In genomic region chr17:63621684-63622570, GRCh38 we compare ENCODE assay signal across 8 cellular contexts. TPM values are rescaled to one million over a fixed set of nuclear protein-coding genes. Genes with fewer than 3 reads are reported as not detected.
DNase-seq lines count a peak whose midpoint lies in the region; ATAC-seq and TF ChIP-seq lines count a peak whose summit lies in the region.

Gene MAP3K3 (plus strand): TSS chr17:63622417. CDS start chr17:63622760, 343 bp downstream.

- H3K4me1 ChIP-seq in lower lobe of right lung, result peaks cover 42% of the 10 kb centered on the region

- no peaks in the 10 kb centered on the region for H3K27me3 ChIP-seq in lower lobe of right lung (ENCODE audit: low read depth)

- peak within 1 kb of the TSS; percentile 88 for H3K4me3 ChIP-seq in lower lobe of right lung

- ATAC-seq in GM19468 (IDR thresholded peaks at IDR 0.05; ENCODE audit: extremely low read depth, unreplicated experiment) (peak; percentile 91), lower lobe of right lung (peak; percentile 97)

- TF ChIP-seq CTCF in lower lobe of right lung (IDR thresholded peaks at IDR 0.05), result peak; percentile 32

- H3K27ac ChIP-seq in lower lobe of right lung, result peak within 1 kb of the TSS; percentile 85

- H3K36me3 ChIP-seq in lower lobe of right lung, result no peaks in the 10 kb centered on the region

- H3K9me3 ChIP-seq in lower lobe of right lung, result no peaks in the 10 kb centered on the region

- DNase-seq in COLO668 (lab: John Stamatoyannopoulos, UW; ENCODE audit: unreplicated experiment), result peak; percentile 96
- DNase-seq in HS-5 (ENCODE audit: low read depth), result peak; percentile 99
- peak; percentile 99 for DNase-seq in NK-92 treated with Interleukin-12 subunit alpha and Interleukin-12 subunit beta, amount 100 ng/mL, for 24 hours (lab: John Stamatoyannopoulos, UW)
- peak; percentile 95 for DNase-seq in activated CD8-positive, alpha-beta memory T cell treated with anti-CD3 and anti-CD28 coated beads for 24 hours
- peak; percentile 97 for DNase-seq in effector CD4-positive, alpha-beta T cell
- DNase-seq in lower lobe of right lung, result peak; percentile 99
- DNase-seq in stimulated activated CD4-positive, alpha-beta T cell treated with anti-CD3 and anti-CD28 coated beads, TNF-alpha, amount 100 ng/mL, for 24 hours (ENCODE audit: low read depth in 3 of 3), result peak; percentile 92 to 96 (median 95)

- intact Hi-C loops in lower lobe of right lung (cut with DNase I), result no loop called here

RNA-seq across cellular contexts. Expression of gene MAP3K3, which starts in this region (rescaled TPM):
- 58.5 TPM for total RNA-seq in lower lobe of right lung

Comparison
In these comparisons a context has a peak if more than half of its experiments do, and no peak if none do; other contexts are left out.
1. Peak in every context shown above with its lines: DNase-seq, ATAC-seq, H3K4me3 ChIP-seq and H3K27ac ChIP-seq.